ENCODE assay signal across 24 cellular contexts in the genomic region with DNA sequence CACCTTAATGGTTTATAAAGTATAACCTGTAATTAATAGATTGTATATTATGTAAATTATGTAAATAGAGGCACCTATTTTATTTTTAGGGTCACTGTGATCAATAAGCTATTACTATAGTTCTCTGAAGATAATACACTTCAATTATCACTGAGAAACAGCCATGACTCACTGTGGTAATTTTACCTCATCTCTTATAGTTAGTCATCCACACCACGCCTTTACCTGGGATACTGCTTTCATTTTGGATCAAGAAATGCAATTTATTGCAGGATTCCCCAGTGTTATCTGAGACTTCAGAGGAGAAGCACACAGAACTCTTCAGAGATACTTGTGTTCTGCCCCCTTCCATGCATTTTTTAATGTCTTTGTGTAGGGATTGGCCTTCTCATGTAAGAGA.
DNase-seq lines count a peak whose midpoint lies in the region; ATAC-seq, FAIRE-seq and TF ChIP-seq lines count a peak whose summit lies in the region.
"Had no signal": no experiment of that assay in that cellular context is flagged by ENCODE, and none has a peak within 500 bp of the region (broad histone marks: within the 10 kb centered on the region; RNA-seq: fewer than 3 reads in every experiment).

No MANE protein-coding gene starts in this region.

- H3K27me3 ChIP-seq in bronchial epithelial cell (ENCODE audit: control insufficient read depth, insufficient read depth, low read length), result no peaks in the 10 kb centered on the region
- H3K27me3 ChIP-seq in lung (ENCODE audit: control insufficient read depth, insufficient read depth), result no peaks in the 10 kb centered on the region
- H3K27me3 ChIP-seq: SJCRH30 had no signal

- peak; percentile 27 for ATAC-seq in lung (ENCODE audit: insufficient read depth, low FRiP score)
- ATAC-seq: CD8-positive, alpha-beta T cell; K562; Panc1; Right ventricle myocardium inferior; SK-N-SH treated with all-trans-retinoic acid at 6 μM for 48 hours had no signal

- no peaks in the 10 kb centered on the region for H3K4me1 ChIP-seq in lung (ENCODE audit: control insufficient read depth in 2 of 2, insufficient read depth in 2 of 2, low read length in 2 of 2)
- H3K4me1 ChIP-seq: Caco-2, SJCRH30 had no signal

- H3K27ac ChIP-seq in lung (ENCODE audit: low read depth in 1 of 2, low read length in 1 of 2), result no peak overlapping the region
- H3K27ac ChIP-seq: 22Rv1, C4-2B, SJCRH30 had no signal

- no peak for FAIRE-seq in bronchial epithelial cell (lab: Jason Lieb, UNC)
- FAIRE-seq: GM12892, GM19239, HTR-8/SVneo, K562 had no signal

- WGBS in lung, 2 donors, result 84 to 88% methylated on average over 1 of the region's 1 CpG

- H3K4me3 ChIP-seq in bronchial epithelial cell (ENCODE audit: low read depth, low read length) (no peak overlapping the region), lung (no peak overlapping the region)
- H3K4me3 ChIP-seq: K562, SJCRH30 had no signal

- H3K36me3 ChIP-seq in bronchial epithelial cell (ENCODE audit: control insufficient read depth, insufficient read depth, low read length) (no peaks in the 10 kb centered on the region), lung (ENCODE audit: control insufficient read depth in 2 of 2, insufficient read depth in 2 of 2, low read length in 2 of 2) (no peaks in the 10 kb centered on the region)
- H3K36me3 ChIP-seq: SJCRH30 had no signal

- TF ChIP-seq CTCF in bronchial epithelial cell (IDR thresholded peaks at IDR 0.05; ENCODE audit: insufficient read depth, low read length, severe bottlenecking) (no peak), lung (IDR thresholded peaks at IDR 0.05; ENCODE audit: control extremely low read depth, extremely low read depth) (no peak)

- H3K9me3 ChIP-seq in lung (ENCODE audit: control insufficient read depth in 2 of 2, insufficient read depth in 1 of 2, low read length in 1 of 2), result peaks cover 0 to 4% of the 10 kb centered on the region in 2 donors
- H3K9me3 ChIP-seq: Caco-2, SJCRH30 had no signal

- DNase-seq in DMS53 (lab: John Stamatoyannopoulos, UW) (peak; percentile 9), DMS53 treated with DMSO at 0.1 percent for 48 hours (lab: John Stamatoyannopoulos, UW; ENCODE audit: unreplicated experiment) (no peak), bronchial epithelial cell (ENCODE audit: low read depth) (peak; percentile 83), lung (ENCODE audit: low spot score) (no peak), mucosa of gallbladder (ENCODE audit: low spot score) (no peak), NCI-H446 (lab: John Stamatoyannopoulos, UW) (no peak), cerebellum (ENCODE audit: low spot score) (no peak)
- DNase-seq: Caco-2; CD8-positive, alpha-beta T cell; DND-41; Kasumi-1; NCI-H2029; NCI-H446 treated with DMSO at 0.1 percent for 48 hours; NCI-H526; SJCRH30 had no signal

Comparison
In these comparisons a context has a peak if more than half of its experiments do, and no peak if none do; other contexts are left out.
1. DNase-seq: peak in DMS53 (single experiment) and bronchial epithelial cell (single experiment); none in DMS53 treated with DMSO at 0.1 percent for 48 hours (single experiment), lung (single experiment), mucosa of gallbladder (single experiment), NCI-H446 (0 of 2) and cerebellum (single experiment).